In the genomic region with DNA sequence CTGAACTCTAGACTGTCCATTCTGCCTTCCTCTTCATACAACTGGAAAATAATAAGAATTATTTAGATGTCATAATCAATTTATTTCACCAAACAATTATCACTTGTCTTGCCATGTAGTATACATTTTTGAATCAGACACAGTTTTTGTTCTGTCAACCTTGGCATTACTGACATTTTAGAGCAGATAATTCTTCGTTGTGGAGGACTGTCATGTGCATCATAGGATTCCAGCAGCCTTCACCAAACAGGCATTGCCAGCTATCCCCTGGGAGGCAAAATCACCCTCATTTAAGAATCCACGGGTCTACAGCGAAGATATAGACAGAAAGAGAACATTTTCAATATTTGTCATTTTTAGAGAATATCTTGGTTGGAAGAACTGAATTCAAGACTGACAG, we compare ENCODE assay signal across 30 cellular contexts.
"Had no signal": no experiment of that assay in that cellular context is flagged by ENCODE, and none has a peak within 500 bp of the region (broad histone marks: within the 10 kb centered on the region; RNA-seq: fewer than 3 reads in every experiment).

No MANE protein-coding gene starts in this region.

- H3K36me3 ChIP-seq: MG63 had no signal

- H3K27me3 ChIP-seq: MG63 had no signal

- H3K9ac ChIP-seq: KMS-11 had no signal

- H3K9me3 ChIP-seq: MG63 had no signal

- H3K27ac ChIP-seq: KMS-11 had no signal

- DNase-seq: Karpas-422, Kasumi-1, MG63, MM.1S, MV-4-11, NCI-H1048, NCI-H1092, NCI-H1105, NCI-H1105 treated with DMSO at 0.1 percent for 48 hours, NCI-H1417, NCI-H1417 treated with DMSO at 0.1 percent for 48 hours, NCI-H1436, NCI-H1436 treated with DMSO at 0.1 percent for 48 hours, NCI-H146, NCI-H1694, NCI-H1694 treated with DMSO at 0.1 percent for 48 hours, NCI-H187, NCI-H187 treated with DMSO at 0.1 percent for 48 hours, NCI-H1930, NCI-H2029, NCI-H2029 treated with DMSO at 0.1 percent for 48 hours, NCI-H2081, NCI-H2081 treated with DMSO at 0.1 percent for 48 hours, NCI-H2107, NCI-H2171, NCI-H2227 treated with DMSO at 0.1 percent for 48 hours, NCI-H226, NCI-H345, NCI-H446 treated with DMSO at 0.1 percent for 48 hours had no signal

- H3K4me3 ChIP-seq: MG63 had no signal

- H3K4me2 ChIP-seq: KMS-11 had no signal
